10 cellular contexts compared by ENCODE assay signal in genomic region chr10:72997099-72997498, GRCh38. TPM values are rescaled to one million over a fixed set of nuclear protein-coding genes. Genes with fewer than 3 reads are reported as not detected.
"Had no signal": no experiment of that assay in that cellular context is flagged by ENCODE, and none has a peak within 500 bp of the region (broad histone marks: within the 10 kb centered on the region; RNA-seq: fewer than 3 reads in every experiment).

No MANE protein-coding gene starts in this region.

- H3K4me3 Mint-ChIP-seq: HFFc6, IgD-negative memory B cell had no signal

- H3K4me3 ChIP-seq: GM23248, HAP-1 had no signal

- H3K9me3 ChIP-seq: HAP-1 had no signal

- H3K27ac Mint-ChIP-seq: HFFc6, IgD-negative memory B cell had no signal

- FAIRE-seq: HTR-8/SVneo had no signal

- H2AFZ ChIP-seq: GM23248 had no signal

- H3K36me3 ChIP-seq: HAP-1 had no signal

- H3K4me1 ChIP-seq: HAP-1 had no signal

- H3K9me3 Mint-ChIP-seq: HFFc6 had no signal

- H3K27ac ChIP-seq: GM23248 had no signal

- H3K27me3 Mint-ChIP-seq: IgD-negative memory B cell had no signal

- H3K9ac ChIP-seq: GM23248 had no signal

- DNase-seq: GM23248, GOT3, H7, HFFc6, KG1 had no signal

RNA-seq across cellular contexts. Expression of gene PLA2G12B, which starts 42.5 kb away (rescaled TPM):
- total RNA-seq: GM23248, H4, HFFc6, HT-29 had no signal
- polyA plus RNA-seq: GM23248, IgD-negative memory B cell had no signal
